Comparison of ENCODE assay signal across 8 cellular contexts in the genomic region with DNA sequence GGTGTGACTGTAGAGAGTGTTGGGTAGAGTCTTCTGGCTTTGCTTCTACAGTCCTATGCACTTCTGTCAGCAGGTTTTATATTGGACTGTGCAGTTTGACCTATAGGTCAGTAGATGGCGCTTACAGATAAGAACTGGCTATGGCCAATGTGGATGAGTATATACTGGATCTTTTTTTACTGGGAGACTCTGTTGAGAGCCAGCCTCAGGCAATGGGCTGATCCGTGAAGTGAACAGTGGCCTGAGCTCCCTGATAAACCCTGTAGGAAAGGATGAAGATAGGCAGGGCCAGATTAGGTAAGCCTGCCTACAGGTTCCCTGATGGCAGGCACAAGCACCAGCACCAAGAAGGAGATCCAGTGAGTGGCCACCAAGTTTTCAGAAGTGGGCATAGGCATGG.
DNase-seq lines count a peak whose midpoint lies in the region; ATAC-seq, FAIRE-seq and TF ChIP-seq lines count a peak whose summit lies in the region.

No MANE protein-coding gene starts in this region.

- H4K20me1 ChIP-seq in HepG2 (ENCODE audit: insufficient read depth, low read length): no peaks in the 10 kb centered on the region

- H3K4me3 ChIP-seq in cardiac fibroblast (replicated peaks in 1 of 2; ENCODE audit: low read depth in 2 of 2, low read length in 2 of 2): no peak overlapping the region
- no peak overlapping the region for H3K4me3 ChIP-seq in HepG2 (replicated peaks in 1 of 3; ENCODE audit: insufficient read depth in 1 of 3, low read depth in 2 of 3, low read length in 3 of 3)
- H3K4me3 ChIP-seq in ovary: no peak overlapping the region

- no peak overlapping the region for H3K4me2 ChIP-seq in HepG2 (ENCODE audit: low read depth, low read length)

- ATAC-seq in HG03108 (IDR thresholded peaks at IDR 0.05; ENCODE audit: unreplicated experiment) (peak; percentile 81), HepG2 (peak; percentile 99)

- H3K9me3 ChIP-seq in HepG2 (ENCODE audit: low read length): peaks cover 19% of the 10 kb centered on the region; the same call in 1 of the 2 replicates
- no peaks in the 10 kb centered on the region for H3K9me3 ChIP-seq in ovary

- TF ChIP-seq CTCF in cardiac fibroblast (IDR thresholded peaks at IDR 0.05; ENCODE audit: low read depth, low read length) (peak; percentile 65), HepG2 (CRISPR knock-in tag; IDR thresholded peaks at IDR 0.05) (peak; percentile 85), ovary (IDR thresholded peaks at IDR 0.05) (no peak)

- CTCF ChIA-PET in HepG2 (lab: Yijun Ruan, JAX; ENCODE audit: low intra/inter-chr PET ratio, low total read pairs): interaction anchor here (1.5 kb wide), 1 partner anchor 972 kb away, joined by 7 read pairs; no protein-coding TSS in a partner anchor

- no peak for TF ChIP-seq EP300 in HepG2 (IDR thresholded peaks at IDR 0.05; ENCODE audit: low read depth in 2 of 2, low read length in 2 of 2)
- no peak for TF ChIP-seq EP300 in HepG2 (CRISPR knock-in tag; IDR thresholded peaks at IDR 0.05; ENCODE audit: borderline replicate concordance)
- no peak for TF ChIP-seq EP300 in ovary (IDR thresholded peaks at IDR 0.05)

- peak; percentile 76 for TF ChIP-seq RAD21 in HepG2 (CRISPR knock-in tag; IDR thresholded peaks at IDR 0.05)

- POLR2A ChIA-PET in HepG2 (lab: Yijun Ruan, JAX): no interaction called here

- H3K27ac ChIP-seq in HepG2 (ENCODE audit: extremely low read length, insufficient read depth, low read length) (no peak overlapping the region), ovary (no peak overlapping the region)

- H3K27me3 ChIP-seq in HepG2 (ENCODE audit: control insufficient read depth in 1 of 2, insufficient read depth in 2 of 2, low read length in 2 of 2) (no peaks in the 10 kb centered on the region), ovary (no peaks in the 10 kb centered on the region)

- BruUV-seq in HepG2 (replicated peaks; lab: Mats Ljungman, UMichigan): no TSS peak

- 5% methylated on average over 2 of the region's 2 CpGs for WGBS in HepG2 (ENCODE audit: low lambda C conversion rate)
- WGBS in ovary, 3 donors: 25 to 44% (median 39%) methylated on average over 2 of the region's 2 CpGs

- TF ChIP-seq POLR2A in HepG2 (IDR thresholded peaks at IDR 0.05; ENCODE audit: insufficient read depth in 1 of 2, low read depth in 2 of 2, low read length in 2 of 2): no peak
- TF ChIP-seq POLR2A in ovary (IDR thresholded peaks at IDR 0.05): no peak

- H3K9ac ChIP-seq in HepG2 (ENCODE audit: insufficient read depth, low read depth, low read length): no peak overlapping the region

- peak; percentile 52 for FAIRE-seq in HepG2 (lab: Jason Lieb, UNC)

- H2AFZ ChIP-seq in HepG2 (ENCODE audit: low read length): no peak overlapping the region

- DNase-seq in D341Med (ENCODE audit: low spot score): peak; percentile 59
- peak; percentile 2 for DNase-seq in GM19240 (ENCODE audit: insufficient read length, low spot score)
- peak; percentile 12 for DNase-seq in NCI-H345 (lab: John Stamatoyannopoulos, UW)
- peak; percentile 69 to 75 for DNase-seq in cardiac fibroblast (ENCODE audit: low read depth in 2 of 2)
- peak; percentile 43 for DNase-seq in HepG2 (ENCODE audit: low spot score)
- no peak for DNase-seq in ureter (ENCODE audit: low spot score)
- DNase-seq in ovary: no peak

- no peaks in the 10 kb centered on the region for H3K79me2 ChIP-seq in HepG2 (ENCODE audit: insufficient read depth, low read length)

- H3K4me1 ChIP-seq in HepG2 (ENCODE audit: insufficient read depth, low read length) (no peaks in the 10 kb centered on the region), ovary (ENCODE audit: insufficient read depth) (no peaks in the 10 kb centered on the region)

- in situ Hi-C loops in HepG2 (cut with HindIII; ENCODE audit: extremely low pct_ligation_motif_present, low pct_unique_long_range_greater_than_20kb): no loop called here

- H3K36me3 ChIP-seq in HepG2 (replicated peaks in 1 of 2; ENCODE audit: control insufficient read depth in 1 of 2, insufficient read depth in 2 of 2, low read length in 2 of 2) (no peaks in the 10 kb centered on the region), ovary (no peaks in the 10 kb centered on the region)

- intact Hi-C loops in HepG2 (cut with micrococcal nuclease; ENCODE audit: unreplicated experiment) (loop anchor here (1.0 to 10.0 kb wide), 4 partner anchors 153 to 1381 kb away; no protein-coding TSS in a partner anchor), ovary (cut with DNase I) (no loop called here)

TF ChIP-seq in HepG2, 621 proteins besides CTCF, POLR2A, EP300 and RAD21:
- TF ChIP-seq STAG1 (CRISPR knock-in tag; IDR thresholded peaks at IDR 0.05): peak; percentile 92
- TF ChIP-seq, protein P1, sequence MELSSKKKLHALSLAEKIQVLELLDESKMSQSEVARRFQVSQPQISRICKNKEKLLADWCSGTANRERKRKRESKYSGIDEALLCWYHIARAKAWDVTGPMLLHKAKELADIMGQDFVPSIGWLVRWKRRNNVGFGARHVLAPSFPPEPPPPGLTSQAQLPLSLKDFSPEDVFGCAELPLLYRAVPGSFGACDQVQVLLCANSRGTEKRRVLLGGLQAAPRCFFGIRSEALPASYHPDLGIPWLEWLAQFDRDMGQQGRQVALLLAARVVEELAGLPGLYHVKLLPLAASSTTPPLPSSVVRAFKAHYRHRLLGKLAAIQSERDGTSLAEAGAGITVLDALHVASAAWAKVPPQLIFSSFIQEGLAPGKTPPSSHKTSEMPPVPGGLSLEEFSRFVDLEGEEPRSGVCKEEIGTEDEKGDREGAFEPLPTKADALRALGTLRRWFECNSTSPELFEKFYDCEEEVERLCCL (CRISPR knock-in tag; IDR thresholded peaks at IDR 0.05; ENCODE audit: borderline replicate concordance): no peak
- TF ChIP-seq, protein P2, sequence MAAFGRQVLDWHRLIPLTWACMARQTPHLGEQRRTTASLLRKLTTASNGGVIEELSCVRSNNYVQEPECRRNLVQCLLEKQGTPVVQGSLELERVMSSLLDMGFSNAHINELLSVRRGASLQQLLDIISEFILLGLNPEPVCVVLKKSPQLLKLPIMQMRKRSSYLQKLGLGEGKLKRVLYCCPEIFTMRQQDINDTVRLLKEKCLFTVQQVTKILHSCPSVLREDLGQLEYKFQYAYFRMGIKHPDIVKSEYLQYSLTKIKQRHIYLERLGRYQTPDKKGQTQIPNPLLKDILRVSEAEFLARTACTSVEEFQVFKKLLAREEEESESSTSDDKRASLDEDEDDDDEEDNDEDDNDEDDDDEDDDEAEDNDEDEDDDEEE (CRISPR knock-in tag; IDR thresholded peaks at IDR 0.05): no peak
- TF ChIP-seq, protein P3, sequence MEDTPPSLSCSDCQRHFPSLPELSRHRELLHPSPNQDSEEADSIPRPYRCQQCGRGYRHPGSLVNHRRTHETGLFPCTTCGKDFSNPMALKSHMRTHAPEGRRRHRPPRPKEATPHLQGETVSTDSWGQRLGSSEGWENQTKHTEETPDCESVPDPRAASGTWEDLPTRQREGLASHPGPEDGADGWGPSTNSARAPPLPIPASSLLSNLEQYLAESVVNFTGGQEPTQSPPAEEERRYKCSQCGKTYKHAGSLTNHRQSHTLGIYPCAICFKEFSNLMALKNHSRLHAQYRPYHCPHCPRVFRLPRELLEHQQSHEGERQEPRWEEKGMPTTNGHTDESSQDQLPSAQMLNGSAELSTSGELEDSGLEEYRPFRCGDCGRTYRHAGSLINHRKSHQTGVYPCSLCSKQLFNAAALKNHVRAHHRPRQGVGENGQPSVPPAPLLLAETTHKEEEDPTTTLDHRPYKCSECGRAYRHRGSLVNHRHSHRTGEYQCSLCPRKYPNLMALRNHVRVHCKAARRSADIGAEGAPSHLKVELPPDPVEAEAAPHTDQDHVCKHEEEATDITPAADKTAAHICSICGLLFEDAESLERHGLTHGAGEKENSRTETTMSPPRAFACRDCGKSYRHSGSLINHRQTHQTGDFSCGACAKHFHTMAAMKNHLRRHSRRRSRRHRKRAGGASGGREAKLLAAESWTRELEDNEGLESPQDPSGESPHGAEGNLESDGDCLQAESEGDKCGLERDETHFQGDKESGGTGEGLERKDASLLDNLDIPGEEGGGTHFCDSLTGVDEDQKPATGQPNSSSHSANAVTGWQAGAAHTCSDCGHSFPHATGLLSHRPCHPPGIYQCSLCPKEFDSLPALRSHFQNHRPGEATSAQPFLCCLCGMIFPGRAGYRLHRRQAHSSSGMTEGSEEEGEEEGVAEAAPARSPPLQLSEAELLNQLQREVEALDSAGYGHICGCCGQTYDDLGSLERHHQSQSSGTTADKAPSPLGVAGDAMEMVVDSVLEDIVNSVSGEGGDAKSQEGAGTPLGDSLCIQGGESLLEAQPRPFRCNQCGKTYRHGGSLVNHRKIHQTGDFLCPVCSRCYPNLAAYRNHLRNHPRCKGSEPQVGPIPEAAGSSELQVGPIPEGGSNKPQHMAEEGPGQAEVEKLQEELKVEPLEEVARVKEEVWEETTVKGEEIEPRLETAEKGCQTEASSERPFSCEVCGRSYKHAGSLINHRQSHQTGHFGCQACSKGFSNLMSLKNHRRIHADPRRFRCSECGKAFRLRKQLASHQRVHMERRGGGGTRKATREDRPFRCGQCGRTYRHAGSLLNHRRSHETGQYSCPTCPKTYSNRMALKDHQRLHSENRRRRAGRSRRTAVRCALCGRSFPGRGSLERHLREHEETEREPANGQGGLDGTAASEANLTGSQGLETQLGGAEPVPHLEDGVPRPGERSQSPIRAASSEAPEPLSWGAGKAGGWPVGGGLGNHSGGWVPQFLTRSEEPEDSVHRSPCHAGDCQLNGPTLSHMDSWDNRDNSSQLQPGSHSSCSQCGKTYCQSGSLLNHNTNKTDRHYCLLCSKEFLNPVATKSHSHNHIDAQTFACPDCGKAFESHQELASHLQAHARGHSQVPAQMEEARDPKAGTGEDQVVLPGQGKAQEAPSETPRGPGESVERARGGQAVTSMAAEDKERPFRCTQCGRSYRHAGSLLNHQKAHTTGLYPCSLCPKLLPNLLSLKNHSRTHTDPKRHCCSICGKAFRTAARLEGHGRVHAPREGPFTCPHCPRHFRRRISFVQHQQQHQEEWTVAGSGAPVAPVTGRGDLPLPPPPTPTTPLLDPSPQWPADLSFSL (CRISPR knock-in tag; IDR thresholded peaks at IDR 0.05): no peak
- peak; percentile 87 for TF ChIP-seq SMC3 (IDR thresholded peaks at IDR 0.05; ENCODE audit: low read length)

Comparison
In these comparisons a context has a peak if more than half of its experiments do, and no peak if none do; other contexts are left out.
1. DNase-seq: peak in D341Med (single experiment), GM19240 (single experiment), NCI-H345 (single experiment), cardiac fibroblast (2 of 2) and HepG2 (single experiment); none in ureter (single experiment) and ovary (0 of 5).
2. CTCF ChIP-seq: peak in cardiac fibroblast (single experiment) and HepG2 (single experiment); none in ovary (0 of 3).